18 cellular contexts compared by ENCODE assay signal in genomic region chr18:6778459-6778858, GRCh38. TPM values are rescaled to one million over a fixed set of nuclear protein-coding genes. Genes with fewer than 3 reads are reported as not detected.
DNase-seq lines count a peak whose midpoint lies in the region; FAIRE-seq and TF ChIP-seq lines count a peak whose summit lies in the region.
"Had no signal": no experiment of that assay in that cellular context is flagged by ENCODE, and none has a peak within 500 bp of the region (broad histone marks: within the 10 kb centered on the region; RNA-seq: fewer than 3 reads in every experiment).

No MANE protein-coding gene starts in this region.

- H3K9me3 ChIP-seq in HEK293 (ENCODE audit: control insufficient read depth, insufficient read depth, low read depth, low read length), result no peaks in the 10 kb centered on the region
- H3K9me3 ChIP-seq: A549, BE2C, HAP-1 had no signal

- peaks cover 58% of the 10 kb centered on the region for H3K4me1 Mint-ChIP-seq in progenitor cell of endocrine pancreas (ENCODE audit: low read depth)
- H3K4me1 Mint-ChIP-seq: CD4-positive, alpha-beta memory T cell had no signal

- peak overlapping the region; percentile 32 for H3K27ac Mint-ChIP-seq in progenitor cell of endocrine pancreas
- H3K27ac Mint-ChIP-seq: CD4-positive, alpha-beta memory T cell; HFFc6 had no signal

- no CpG with 5 or more reads among the region's 3 CpGs for WGBS in mesendoderm (ENCODE audit: extremely low coverage, insufficient coverage, low lambda C conversion rate)

- H3K4me2 ChIP-seq in mesendoderm (ENCODE audit: low read length), result no peak overlapping the region
- H3K4me2 ChIP-seq: A549 had no signal

- H3K27ac ChIP-seq in HEK293 (ENCODE audit: extremely low read depth, low read depth, low read length), result no peak overlapping the region
- peak overlapping the region; percentile 94; the same call in 1 of the 2 replicates for H3K27ac ChIP-seq in VCaP
- no peak overlapping the region for H3K27ac ChIP-seq in mesendoderm (ENCODE audit: low read depth, low read length)
- H3K27ac ChIP-seq: A549, HL-60 had no signal

- no peaks in the 10 kb centered on the region for H3K27me3 ChIP-seq in mesendoderm (ENCODE audit: insufficient read depth, low read length, poor library complexity)
- H3K27me3 ChIP-seq: BE2C had no signal

- H3K23ac ChIP-seq in mesendoderm (ENCODE audit: low read length), result no peak overlapping the region

- POLR2A ChIA-PET in HEK293 (lab: Yijun Ruan, JAX), result no interaction called here

- no peak overlapping the region for H3K4me3 Mint-ChIP-seq in progenitor cell of endocrine pancreas (ENCODE audit: low read depth)
- H3K4me3 Mint-ChIP-seq: CD4-positive, alpha-beta memory T cell; HFFc6 had no signal

- no peaks in the 10 kb centered on the region for H3K36me3 ChIP-seq in HEK293 (ENCODE audit: control insufficient read depth in 2 of 2, insufficient read depth in 1 of 2, low read length in 2 of 2)
- no peaks in the 10 kb centered on the region for H3K36me3 ChIP-seq in mesendoderm (ENCODE audit: control insufficient read depth, insufficient read depth, low read length)
- H3K36me3 ChIP-seq: BE2C, HAP-1 had no signal

- no peak overlapping the region for H3K9ac ChIP-seq in mesendoderm (ENCODE audit: low read length)

- H3K4me1 ChIP-seq in HEK293 (ENCODE audit: control insufficient read depth, insufficient read depth, low read length) (peaks cover 36% of the 10 kb centered on the region), mesendoderm (ENCODE audit: control insufficient read depth, low read depth, low read length) (peaks cover 3% of the 10 kb centered on the region)
- H3K4me1 ChIP-seq: A549, HAP-1 had no signal

- no peak overlapping the region for H3K18ac ChIP-seq in mesendoderm (ENCODE audit: low read length)

- H4K8ac ChIP-seq in mesendoderm (ENCODE audit: low read depth, low read length), result no peak overlapping the region

- no peak overlapping the region for H3K56ac ChIP-seq in mesendoderm (ENCODE audit: low read length)

- no peaks in the 10 kb centered on the region for H3K27me3 Mint-ChIP-seq in progenitor cell of endocrine pancreas
- H3K27me3 Mint-ChIP-seq: CD4-positive, alpha-beta memory T cell had no signal

- FAIRE-seq in GM19239 (lab: Jason Lieb, UNC), result no peak
- FAIRE-seq: A549 had no signal

- H2BK15ac ChIP-seq in mesendoderm (replicated peaks; ENCODE audit: low read depth), result no peak overlapping the region

- no peak overlapping the region for H4K5ac ChIP-seq in mesendoderm (ENCODE audit: low read length)

- no peak overlapping the region for H2BK5ac ChIP-seq in mesendoderm (ENCODE audit: low read length)

- DNase-seq in mesendoderm (peak; percentile 29), progenitor cell of endocrine pancreas (ENCODE audit: low spot score, unreplicated experiment) (no peak), erythroblast (lab: John Stamatoyannopoulos, UW) (no peak), NCI-H345 treated with DMSO at 0.1 percent for 48 hours (lab: John Stamatoyannopoulos, UW; ENCODE audit: unreplicated experiment) (no peak), GM19239 (ENCODE audit: insufficient read length, low spot score) (no peak)
- DNase-seq: BE2C; CD4-positive, alpha-beta memory T cell; COR-L47; DND-41; GDM1; GOT3; HFFc6; KBM-7 had no signal

- no peaks in the 10 kb centered on the region for H3K9me3 Mint-ChIP-seq in progenitor cell of endocrine pancreas (ENCODE audit: low read depth)

- no peak overlapping the region for H3K4me3 ChIP-seq in HEK293 (ENCODE audit: low read depth, low read length)
- H3K4me3 ChIP-seq in mesendoderm (ENCODE audit: low read length), result no peak overlapping the region
- H3K4me3 ChIP-seq: A549, HAP-1 had no signal

- no peak overlapping the region for H3K4ac ChIP-seq in mesendoderm (ENCODE audit: low read depth, low read length)

- CTCF ChIA-PET in HEK293 (lab: Yijun Ruan, JAX), result interaction anchor here (1.9 kb wide), 1 partner anchor 30 kb away, joined by 7 read pairs; no protein-coding TSS in a partner anchor

- H3K79me2 ChIP-seq in mesendoderm (ENCODE audit: control insufficient read depth, insufficient read depth, low read length), result no peaks in the 10 kb centered on the region

- TF ChIP-seq POLR2A in erythroblast (IDR thresholded peaks at IDR 0.05; ENCODE audit: low read length), result no peak

- peaks cover 10% of the 10 kb centered on the region for H3K36me3 Mint-ChIP-seq in progenitor cell of endocrine pancreas (ENCODE audit: insufficient read depth)
- H3K36me3 Mint-ChIP-seq: CD4-positive, alpha-beta memory T cell had no signal

- H2AK5ac ChIP-seq in mesendoderm (ENCODE audit: low read length), result no peak overlapping the region

- H3K79me1 ChIP-seq in mesendoderm (ENCODE audit: low read length), result no peaks in the 10 kb centered on the region

- no peak overlapping the region for H2BK120ac ChIP-seq in mesendoderm (ENCODE audit: low read depth, low read length)

- TF ChIP-seq CTCF in HEK293 (tag by site-specific recombination; IDR thresholded peaks at IDR 0.05) (no peak), VCaP (conservative IDR thresholded peaks at IDR 0.05) (no peak), progenitor cell of endocrine pancreas (IDR thresholded peaks at IDR 0.05; ENCODE audit: unreplicated experiment) (no peak)

TF ChIP-seq in HEK293, 187 proteins besides CTCF, POLR2A, EP300 and RAD21:
- TF ChIP-seq SCRT2 (tag by site-specific recombination; IDR thresholded peaks at IDR 0.05), result peak; percentile 61
- TF ChIP-seq SCRT1 (tag by site-specific recombination; IDR thresholded peaks at IDR 0.05; ENCODE audit: borderline replicate concordance), result peak; percentile 54; the same call in 1 of the 2 replicates
- no peak for TF ChIP-seq ZNF302 (tag by site-specific recombination; IDR thresholded peaks at IDR 0.05; ENCODE audit: low read depth)

RNA-seq across cellular contexts. Expression of gene ARHGAP28, which starts 48.9 kb away (rescaled TPM):
- 10.2 TPM for polyA plus RNA-seq in mesendoderm (2013, experiment 1 of 2)
- 10.4 TPM for polyA plus RNA-seq in mesendoderm (2013, experiment 2 of 2)
- 109 and 117 TPM in 2 replicates for total RNA-seq in progenitor cell of endocrine pancreas
- total RNA-seq: CD4-positive, alpha-beta memory T cell had no signal
- polyA plus RNA-seq: CD4-positive, alpha-beta memory T cell had no signal
